In genomic region chr18:58391932-58392331, GRCh38 we compare ENCODE assay signal across 18 cellular contexts.
A peak's percentile ranks its signal among the peaks of the same experiment; 100 is the strongest.
DNase-seq lines count a peak whose midpoint lies in the region; ATAC-seq and TF ChIP-seq lines count a peak whose summit lies in the region.
"Had no signal": no experiment of that assay in that cellular context is flagged by ENCODE, and none has a peak within 500 bp of the region (broad histone marks: within the 10 kb centered on the region; RNA-seq: fewer than 3 reads in every experiment).

No MANE protein-coding gene starts in this region.

- no peak overlapping the region for H3K4me3 Mint-ChIP-seq in CD8-positive, alpha-beta T cell
- H3K4me3 Mint-ChIP-seq: activated naive CD8-positive, alpha-beta T cell treated with anti-CD3 and anti-CD28 coated beads, Interleukin-2, amount 10 ng/mL, durations not matched to agents 7 days and 5 days; activated T-helper 1 cell treated with anti-CD3 and anti-CD28 coated beads, Interleukin-12 subunit alpha, Interleukin-12 subunit beta, Interleukin-2, Interleukin-4 antibody, amounts not matched to agents 30 ng/mL and 10 ng/mL and 1 ng/mL, durations not matched to agents 14 hours and 24 hours and 36 hours; central memory CD8-positive, alpha-beta T cell; stimulated activated naive CD8-positive, alpha-beta T cell treated with anti-CD3 and anti-CD28 coated beads, Interleukin-15, amount 100 ng/mL, for 72 hours had no signal

- no peaks in the 10 kb centered on the region for H3K27me3 Mint-ChIP-seq in CD8-positive, alpha-beta T cell (ENCODE audit: low read depth)
- H3K27me3 Mint-ChIP-seq: activated naive CD8-positive, alpha-beta T cell treated with anti-CD3 and anti-CD28 coated beads, Interleukin-2, amount 10 ng/mL, durations not matched to agents 7 days and 5 days; stimulated activated naive CD8-positive, alpha-beta T cell treated with anti-CD3 and anti-CD28 coated beads, Interleukin-15, amount 100 ng/mL, for 72 hours had no signal

- TF ChIP-seq CTCF in AG10803 (conservative IDR thresholded peaks at IDR 0.05; ENCODE audit: low read length) = 0 out of 2 replicates have a peak, but pooled peaks have one; percentile 2
- no peak for TF ChIP-seq CTCF in gastroesophageal sphincter (IDR thresholded peaks at IDR 0.05)
- no peak for TF ChIP-seq CTCF in osteoblast (IDR thresholded peaks at IDR 0.05; ENCODE audit: extremely low read depth, low read depth, low read length)
- no peak for TF ChIP-seq CTCF in CD8-positive, alpha-beta T cell (IDR thresholded peaks at IDR 0.05)

- H3K36me3 Mint-ChIP-seq in CD8-positive, alpha-beta T cell = no peaks in the 10 kb centered on the region
- H3K36me3 Mint-ChIP-seq: activated naive CD8-positive, alpha-beta T cell treated with anti-CD3 and anti-CD28 coated beads, Interleukin-2, amount 10 ng/mL, durations not matched to agents 7 days and 5 days had no signal

- no peaks in the 10 kb centered on the region for H3K79me2 ChIP-seq in osteoblast (ENCODE audit: insufficient read depth, low read length)

- H4K20me1 ChIP-seq in osteoblast (ENCODE audit: insufficient read depth, low read length) = no peaks in the 10 kb centered on the region

- H3K4me1 Mint-ChIP-seq in CD8-positive, alpha-beta T cell (ENCODE audit: low read depth) = no peaks in the 10 kb centered on the region
- H3K4me1 Mint-ChIP-seq: central memory CD8-positive, alpha-beta T cell had no signal

- no peak overlapping the region for H3K4me2 ChIP-seq in osteoblast (ENCODE audit: insufficient read depth, low read length)

- DNase-seq in AG10803 (ENCODE audit: low read depth) = peak; percentile 6
- no peak for DNase-seq in SJCRH30
- no peak for DNase-seq in osteoblast (ENCODE audit: insufficient read length, low spot score, missing footprints)
- no peak for DNase-seq in pons (ENCODE audit: low spot score)
- no peak for DNase-seq in SIG-M5 treated with dmso at 0.1 percent for 504 hours (lab: John Stamatoyannopoulos, UW; ENCODE audit: unreplicated experiment)
- DNase-seq in CD8-positive, alpha-beta T cell = no peak
- DNase-seq in ecto neural progenitor cell (ENCODE audit: low spot score) = no peak
- DNase-seq: activated CD4-positive, CD25-positive, alpha-beta regulatory T cell; activated naive CD8-positive, alpha-beta T cell treated with anti-CD3 and anti-CD28 coated beads, Interleukin-2, amount 10 ng/mL, durations not matched to agents 7 days and 5 days; EL; NCI-H187 treated with DMSO at 0.1 percent for 48 hours; NCI-H446 treated with DMSO at 0.1 percent for 48 hours; Right ventricle myocardium superior; stimulated activated naive CD8-positive, alpha-beta T cell treated with anti-CD3 and anti-CD28 coated beads, Interleukin-15, amount 100 ng/mL, for 72 hours; T-helper 2 cell had no signal

- no peak for TF ChIP-seq EP300 in gastroesophageal sphincter (IDR thresholded peaks at IDR 0.05)

- no peaks in the 10 kb centered on the region for H3K9me3 Mint-ChIP-seq in CD8-positive, alpha-beta T cell
- H3K9me3 Mint-ChIP-seq: activated naive CD8-positive, alpha-beta T cell treated with anti-CD3 and anti-CD28 coated beads, Interleukin-2, amount 10 ng/mL, durations not matched to agents 7 days and 5 days; activated T-helper 1 cell treated with anti-CD3 and anti-CD28 coated beads, Interleukin-12 subunit alpha, Interleukin-12 subunit beta, Interleukin-2, Interleukin-4 antibody, amounts not matched to agents 30 ng/mL and 10 ng/mL and 1 ng/mL, durations not matched to agents 14 hours and 24 hours and 36 hours; central memory CD8-positive, alpha-beta T cell; stimulated activated naive CD8-positive, alpha-beta T cell treated with anti-CD3 and anti-CD28 coated beads, Interleukin-15, amount 100 ng/mL, for 72 hours had no signal

- POLR2A ChIA-PET in CD8-positive, alpha-beta T cell (lab: Charles Lee) = interaction anchor here (1.2 kb wide), 1 partner anchor 8 kb away, joined by 4 read pairs; no protein-coding TSS in a partner anchor

- peaks cover 13% of the 10 kb centered on the region for H3K36me3 ChIP-seq in SJCRH30
- H3K36me3 ChIP-seq in gastroesophageal sphincter = peaks cover 0 to 45% of the 10 kb centered on the region in 2 donors
- H3K36me3 ChIP-seq in osteoblast (ENCODE audit: insufficient read depth, low read length) = no peaks in the 10 kb centered on the region
- no peaks in the 10 kb centered on the region for H3K36me3 ChIP-seq in CD8-positive, alpha-beta T cell (ENCODE audit: insufficient read depth, low read length)

- no peak for ATAC-seq in gastroesophageal sphincter
- ATAC-seq in CD8-positive, alpha-beta T cell = no peak
- ATAC-seq: stimulated activated naive CD8-positive, alpha-beta T cell treated with anti-CD3 and anti-CD28 coated beads, Interleukin-15, amount 100 ng/mL, for 72 hours had no signal

- no peak overlapping the region for H2AFZ ChIP-seq in osteoblast (ENCODE audit: low read length)

- H3K4me3 ChIP-seq in AG10803 (ENCODE audit: low read length) = no peak overlapping the region
- H3K4me3 ChIP-seq in SJCRH30 = no peak overlapping the region
- no peak overlapping the region for H3K4me3 ChIP-seq in gastroesophageal sphincter
- no peak overlapping the region for H3K4me3 ChIP-seq in osteoblast (ENCODE audit: insufficient read depth, low read length)
- no peak overlapping the region for H3K4me3 ChIP-seq in CD8-positive, alpha-beta T cell (ENCODE audit: low read depth, low read length)

- H3K27ac ChIP-seq in SJCRH30 (peak overlapping the region; percentile 70), gastroesophageal sphincter (peak overlapping the region in 3 of 4 donors; percentile 55 to 72 (median 65)), osteoblast (ENCODE audit: low read depth, low read length) (peak overlapping the region; percentile 53)
- no peak overlapping the region for H3K27ac ChIP-seq in CD8-positive, alpha-beta T cell (ENCODE audit: low read depth, low read length)

- H3K27me3 ChIP-seq in SJCRH30 = no peaks in the 10 kb centered on the region
- no peaks in the 10 kb centered on the region for H3K27me3 ChIP-seq in gastroesophageal sphincter
- H3K27me3 ChIP-seq in osteoblast (ENCODE audit: insufficient read depth, low read length) = no peaks in the 10 kb centered on the region
- H3K27me3 ChIP-seq in CD8-positive, alpha-beta T cell (ENCODE audit: insufficient read depth, low read length) = no peaks in the 10 kb centered on the region

- H3K27ac Mint-ChIP-seq in CD8-positive, alpha-beta T cell = no peak overlapping the region
- H3K27ac Mint-ChIP-seq: activated naive CD8-positive, alpha-beta T cell treated with anti-CD3 and anti-CD28 coated beads, Interleukin-2, amount 10 ng/mL, durations not matched to agents 7 days and 5 days; activated T-helper 1 cell treated with anti-CD3 and anti-CD28 coated beads, Interleukin-12 subunit alpha, Interleukin-12 subunit beta, Interleukin-2, Interleukin-4 antibody, amounts not matched to agents 30 ng/mL and 10 ng/mL and 1 ng/mL, durations not matched to agents 14 hours and 24 hours and 36 hours had no signal

- H3K4me1 ChIP-seq in SJCRH30 (peaks cover 29% of the 10 kb centered on the region), gastroesophageal sphincter (peaks cover 0 to 30% (median 14%) of the 10 kb centered on the region in 3 donors), osteoblast (ENCODE audit: insufficient read depth, low read length) (peaks cover 30% of the 10 kb centered on the region)
- H3K4me1 ChIP-seq in CD8-positive, alpha-beta T cell (ENCODE audit: insufficient read depth, low read length) = no peaks in the 10 kb centered on the region

- intact Hi-C loops in CD8-positive, alpha-beta T cell (cut with DNase I, micrococcal nuclease) = no loop called here

- no peak for TF ChIP-seq POLR2A in gastroesophageal sphincter (IDR thresholded peaks at IDR 0.05)

- no peaks in the 10 kb centered on the region for H3K9me3 ChIP-seq in SJCRH30 (replicated peaks)
- no peaks in the 10 kb centered on the region for H3K9me3 ChIP-seq in gastroesophageal sphincter
- no peaks in the 10 kb centered on the region for H3K9me3 ChIP-seq in osteoblast (ENCODE audit: low read depth, low read length)
- no peaks in the 10 kb centered on the region for H3K9me3 ChIP-seq in CD8-positive, alpha-beta T cell (ENCODE audit: low read length)

- 64 to 65% methylated on average over 5 to 8 of the region's 9 CpGs for WGBS in gastroesophageal sphincter (ENCODE audit: low coverage in 1 of 2), 2 donors

- CTCF ChIA-PET in CD8-positive, alpha-beta T cell (lab: Charles Lee) = no interaction called here
